ENCODE assay signal across 8 cellular contexts in genomic region chr5:67156976-67157583, GRCh38. TPM values are rescaled to one million over a fixed set of nuclear protein-coding genes. Genes with fewer than 3 reads are reported as not detected.
DNase-seq lines count a peak whose midpoint lies in the region; ATAC-seq and TF ChIP-seq lines count a peak whose summit lies in the region.

No MANE protein-coding gene starts in this region.

- no peaks in the 10 kb centered on the region for H3K9me3 Mint-ChIP-seq in brain

- H3K36me3 ChIP-seq in right lobe of liver (peaks cover 0 to 18% (median 5%) of the 10 kb centered on the region in 4 donors), thyroid gland (peaks cover 0 to 3% of the 10 kb centered on the region in 2 donors)

- in situ Hi-C loops in GM13976 (cut with MboI; ENCODE audit: low sequenced_read_pairs, unreplicated experiment) = loop anchor here (5.0 kb wide), 1 partner anchor 55 kb away; no protein-coding TSS in a partner anchor

- peak overlapping the region; percentile 72 for H3K27ac Mint-ChIP-seq in T-helper 17 cell
- H3K27ac Mint-ChIP-seq in brain = no peak overlapping the region

- peak; percentile 79 for TF ChIP-seq CTCF in AG04450 (IDR thresholded peaks at IDR 0.05; ENCODE audit: low read depth, low read length)
- peak; percentile 76 for TF ChIP-seq CTCF in GM13976 (IDR thresholded peaks at IDR 0.05; ENCODE audit: borderline replicate concordance, control extremely low read depth, extremely low read depth, insufficient read depth, missing control alignments)
- peak; percentile 85 to 92 for TF ChIP-seq CTCF in brain (conservative IDR thresholded peaks at IDR 0.05)
- peak; percentile 76 to 83 (median 81) for TF ChIP-seq CTCF in right lobe of liver (IDR thresholded peaks at IDR 0.05)
- peak; percentile 50 to 87 (median 70) for TF ChIP-seq CTCF in thyroid gland (IDR thresholded peaks at IDR 0.05)

- no peak overlapping the region for H3K27ac ChIP-seq in AG04450 (ENCODE audit: low read depth, low read length)
- H3K27ac ChIP-seq in right lobe of liver = no peak overlapping the region
- H3K27ac ChIP-seq in thyroid gland = peak overlapping the region in 1 of 3 donors; percentile 7

- H3K4me1 Mint-ChIP-seq in T-helper 17 cell = peaks cover 43% of the 10 kb centered on the region
- H3K4me1 Mint-ChIP-seq in brain = no peaks in the 10 kb centered on the region

- H3K27me3 Mint-ChIP-seq in T-helper 17 cell = no peaks in the 10 kb centered on the region
- no peaks in the 10 kb centered on the region for H3K27me3 Mint-ChIP-seq in brain

- DNase-seq in AG04450 (ENCODE audit: low read depth, low spot score) (no peak), GM13976 (ENCODE audit: low spot score) (peak; percentile 57), T-helper 17 cell (peak; percentile 30 to 32 (median 32)), right lobe of liver (peak in 1 of 3 donors; percentile 25), thyroid gland (peak; percentile 38 to 53)

- WGBS in right lobe of liver (ENCODE audit: insufficient coverage, low coverage, low lambda C conversion rate, missing lambda C conversion rate) = 62% methylated on average over 5 of the region's 5 CpGs
- 53 to 61% methylated on average over 5 of the region's 5 CpGs for WGBS in thyroid gland, 2 donors

- H3K4me3 ChIP-seq in AG04450 (ENCODE audit: low read depth, low read length) (no peak overlapping the region), right lobe of liver (no peak overlapping the region), thyroid gland (replicated peaks in 1 of 3) (no peak overlapping the region)

- intact Hi-C loops in right lobe of liver (cut with DNase I) = loop anchor here in 1 of 2 donors (10.0 kb wide), 1 partner anchor 48 kb away; no protein-coding TSS in a partner anchor
- intact Hi-C loops in thyroid gland (cut with DNase I) = no loop called here

- H3K9me3 ChIP-seq in AG04450 (ENCODE audit: control insufficient read depth, insufficient read depth, low read length) (no peaks in the 10 kb centered on the region), T-helper 17 cell (ENCODE audit: control insufficient read depth, low read length, poor library complexity, severe bottlenecking) (no peaks in the 10 kb centered on the region), right lobe of liver (no peaks in the 10 kb centered on the region), thyroid gland (no peaks in the 10 kb centered on the region)

- H3K4me1 ChIP-seq in right lobe of liver (peaks cover 0 to 10% (median 0%) of the 10 kb centered on the region in 4 donors), thyroid gland (peaks cover 11 to 17% of the 10 kb centered on the region in 2 donors)

- CTCF ChIA-PET in AG04450 (lab: Charles Lee) = interaction anchor here (0.7 to 3.7 kb wide), 16 partner anchors 10 to 1096 kb away, joined by 3 to 33 read pairs (median 4); no protein-coding TSS in a partner anchor

- POLR2A ChIA-PET in AG04450 (lab: Yijun Ruan, JAX) = no interaction called here

- ATAC-seq in HG03571 (IDR thresholded peaks at IDR 0.05; ENCODE audit: unreplicated experiment) (peak; percentile 61), T-helper 17 cell (peak; percentile 68), right lobe of liver (peak; percentile 68 to 75 (median 70)), GM19452 (IDR thresholded peaks at IDR 0.05; ENCODE audit: unreplicated experiment) (no peak)

- H3K36me3 Mint-ChIP-seq in T-helper 17 cell (ENCODE audit: low read depth) = peaks cover 2% of the 10 kb centered on the region
- H3K36me3 Mint-ChIP-seq in brain = peaks cover 13% of the 10 kb centered on the region

- H3K27me3 ChIP-seq in AG04450 (ENCODE audit: control insufficient read depth, insufficient read depth, low read length) = no peaks in the 10 kb centered on the region
- no peaks in the 10 kb centered on the region for H3K27me3 ChIP-seq in right lobe of liver
- H3K27me3 ChIP-seq in thyroid gland = no peaks in the 10 kb centered on the region

- H3K4me3 Mint-ChIP-seq in T-helper 17 cell = peak overlapping the region; percentile 31
- no peak overlapping the region for H3K4me3 Mint-ChIP-seq in brain

- TF ChIP-seq POLR2A in right lobe of liver (IDR thresholded peaks at IDR 0.05) (no peak), thyroid gland (IDR thresholded peaks at IDR 0.05) (no peak)

RNA-seq across cellular contexts. Expression of gene CD180, which starts 39.5 kb away (rescaled TPM):
- polyA plus RNA-seq in AG04450 (2011; rRNA removed) (not detected in 2 replicates), brain (ENCODE audit: insufficient read depth, low read depth, low replicate concordance) (0.19 TPM)
- not detected in 2 replicates for polyA minus RNA-seq in AG04450 (2011; rRNA and poly(A)+ RNA removed)
- total RNA-seq in T-helper 17 cell (1 to 10 TPM in 1 of 2 donors, under 1 TPM in 1; 0.05 to 1.3 TPM), right lobe of liver (1 to 10 TPM in 2 of 6 experiments, under 1 TPM in 4; 0.44 to 3.3 (median 0.67) TPM), thyroid gland (1 to 10 TPM in 1 of 4 donors, under 1 TPM in 3; 0.20 to 1.1 (median 0.61) TPM)
